21 cellular contexts compared by ENCODE assay signal in the genomic region with DNA sequence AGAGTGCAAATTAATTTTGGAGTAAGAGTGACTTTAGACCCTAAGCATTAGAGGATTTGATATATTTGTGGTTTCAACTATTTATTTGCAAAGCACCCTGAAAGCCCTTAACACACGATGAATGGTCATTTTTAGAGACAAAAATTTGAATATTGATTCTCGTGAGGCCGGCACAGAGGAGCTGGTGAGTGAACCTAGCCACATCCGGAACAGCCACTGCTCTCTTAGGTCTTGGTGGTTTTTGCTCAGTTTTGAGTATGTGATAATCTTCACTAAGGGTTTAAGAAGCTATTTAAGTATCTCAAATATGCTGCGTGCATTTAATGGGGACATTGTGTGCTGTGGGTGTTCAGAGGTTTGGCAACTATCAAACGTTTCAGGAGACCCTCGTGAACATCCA.
DNase-seq lines count a peak whose midpoint lies in the region; ATAC-seq and TF ChIP-seq lines count a peak whose summit lies in the region.
"Had no signal": no experiment of that assay in that cellular context is flagged by ENCODE, and none has a peak within 500 bp of the region (broad histone marks: within the 10 kb centered on the region; RNA-seq: fewer than 3 reads in every experiment).

No MANE protein-coding gene starts in this region.

- no peak for TF ChIP-seq POLR2A in heart left ventricle (IDR thresholded peaks at IDR 0.05)
- no peak for TF ChIP-seq POLR2A in transverse colon (IDR thresholded peaks at IDR 0.05)

- peak; percentile 34 for DNase-seq in GM10248 (ENCODE audit: extremely low spot score)
- peak; percentile 9 for DNase-seq in H7
- DNase-seq in mammary epithelial cell, result no peak
- no peak for DNase-seq in stimulated activated CD4-positive, alpha-beta T cell treated with anti-CD3 and anti-CD28 coated beads, Interleukin-1b, Interleukin-23, amount 100 ng/mL, for 48 hours
- DNase-seq in heart left ventricle, result no peak
- DNase-seq in transverse colon, result no peak
- DNase-seq: activated CD4-positive, alpha-beta T cell treated with anti-CD3 and anti-CD28 coated beads, Interleukin-2, amount 10 ng/mL, durations not matched to agents 7 days and 5 days; activated effector memory CD4-positive, alpha-beta T cell treated with anti-CD3 and anti-CD28 coated beads, Interleukin-2, amount 50 U/mL, for 16 hours; adrenal gland; EL; HFFc6; hypothalamus; kidney; NCI-H2107; NCI-H526; stimulated activated CD8-positive, alpha-beta memory T cell treated with anti-CD3 and anti-CD28 coated beads, Interleukin-4, amount 100 ng/mL, for 48 hours; T-helper 1 cell had no signal

- H3K4me1 ChIP-seq in mammary epithelial cell (ENCODE audit: insufficient read depth, low read length) (no peaks in the 10 kb centered on the region), heart left ventricle (no peaks in the 10 kb centered on the region), transverse colon (no peaks in the 10 kb centered on the region)
- H3K4me1 ChIP-seq: adrenal gland, suprapubic skin, vagina had no signal

- no peak overlapping the region for H3K27ac ChIP-seq in mammary epithelial cell (ENCODE audit: insufficient read depth, low read depth, low read length)
- no peak overlapping the region for H3K27ac ChIP-seq in heart left ventricle
- H3K27ac ChIP-seq in transverse colon, result no peak overlapping the region
- H3K27ac ChIP-seq: adrenal gland, suprapubic skin, vagina had no signal

- TF ChIP-seq CTCF in GM10248 (IDR thresholded peaks at IDR 0.05; ENCODE audit: control extremely low read depth, extremely low read depth, low read depth, missing control alignments), result no peak
- no peak for TF ChIP-seq CTCF in mammary epithelial cell (conservative IDR thresholded peaks at IDR 0.05 in 1 of 2, IDR thresholded peaks at IDR 0.05 in 1 of 2; ENCODE audit: extremely low read depth in 1 of 2, insufficient read depth in 1 of 2, low read depth in 1 of 2, low read length in 2 of 2)
- no peak for TF ChIP-seq CTCF in heart left ventricle (IDR thresholded peaks at IDR 0.05)
- no peak for TF ChIP-seq CTCF in transverse colon (IDR thresholded peaks at IDR 0.05)

- POLR2A ChIA-PET in GM10248 (lab: Yijun Ruan, JAX), result no interaction called here

- H3K36me3 ChIP-seq in H7 (replicated peaks; ENCODE audit: control insufficient read depth, insufficient read depth, low read length), result no peaks in the 10 kb centered on the region
- H3K36me3 ChIP-seq in mammary epithelial cell (ENCODE audit: insufficient read depth, low read length), result no peaks in the 10 kb centered on the region
- H3K36me3 ChIP-seq in heart left ventricle, result no peaks in the 10 kb centered on the region
- H3K36me3 ChIP-seq in transverse colon, result no peaks in the 10 kb centered on the region
- H3K36me3 ChIP-seq: adrenal gland, suprapubic skin, vagina had no signal

- intact Hi-C loops in mammary epithelial cell (cut with micrococcal nuclease), result no loop called here
- intact Hi-C loops in heart left ventricle (cut with DNase I), result no loop called here
- intact Hi-C loops in transverse colon (cut with DNase I; ENCODE audit: low total_unique reads), result no loop called here

- WGBS in mammary epithelial cell (ENCODE audit: low coverage, missing lambda C conversion rate), result 69% methylated on average over 7 of the region's 7 CpGs
- 84 to 91% (median 88%) methylated on average over 7 of the region's 7 CpGs for WGBS in heart left ventricle, 4 donors
- 72 to 91% methylated on average over 7 of the region's 7 CpGs for WGBS in transverse colon (ENCODE audit: low coverage in 1 of 2), 2 donors

- H3K4me3 ChIP-seq in H7 (ENCODE audit: insufficient read depth, low read depth, low read length) (no peak overlapping the region), mammary epithelial cell (replicated peaks in 1 of 3; ENCODE audit: insufficient read depth in 1 of 3, low read depth in 2 of 3, low read length in 3 of 3) (no peak overlapping the region), heart left ventricle (no peak overlapping the region), transverse colon (no peak overlapping the region)
- H3K4me3 ChIP-seq: adrenal gland, suprapubic skin, vagina had no signal

- no TSS peak for BruUV-seq in mammary epithelial cell (replicated peaks; lab: Mats Ljungman, UMichigan)

- no peak overlapping the region for H2AFZ ChIP-seq in mammary epithelial cell (ENCODE audit: low read depth, low read length)

- H3K9me3 ChIP-seq in mammary epithelial cell (replicated peaks; ENCODE audit: insufficient read depth, low read length) (no peaks in the 10 kb centered on the region), heart left ventricle (no peaks in the 10 kb centered on the region), transverse colon (no peaks in the 10 kb centered on the region)
- H3K9me3 ChIP-seq: adrenal gland, suprapubic skin, vagina had no signal

- H3K27me3 ChIP-seq in H7 (ENCODE audit: control insufficient read depth, insufficient read depth, low read length) (no peaks in the 10 kb centered on the region), mammary epithelial cell (ENCODE audit: insufficient read depth, low read length) (no peaks in the 10 kb centered on the region), heart left ventricle (peaks cover 0 to 9% (median 0%) of the 10 kb centered on the region in 9 donors), transverse colon (no peaks in the 10 kb centered on the region)
- H3K27me3 ChIP-seq: adrenal gland, suprapubic skin, vagina had no signal

- H3K79me2 ChIP-seq in mammary epithelial cell (ENCODE audit: insufficient read depth, low read length), result no peaks in the 10 kb centered on the region

- CTCF ChIA-PET in GM10248 (lab: Yijun Ruan, JAX) (interaction anchor here (1.0 to 2.4 kb wide), 2 partner anchors 15 to 18 kb away, joined by 3 to 9 read pairs; no protein-coding TSS in a partner anchor), mammary epithelial cell (lab: Charles Lee; ENCODE audit: low non-redundant PET) (no interaction called here)

- ATAC-seq in GM19023 (IDR thresholded peaks at IDR 0.05; ENCODE audit: unreplicated experiment) (peak; percentile 86), HG03460 (IDR thresholded peaks at IDR 0.05; ENCODE audit: unreplicated experiment) (peak; percentile 71), heart left ventricle (no peak)

- no peak for TF ChIP-seq EP300 in transverse colon (IDR thresholded peaks at IDR 0.05; ENCODE audit: low read depth)

- H4K20me1 ChIP-seq in mammary epithelial cell (ENCODE audit: insufficient read depth, low read length), result no peaks in the 10 kb centered on the region

- dilution Hi-C loops in mammary epithelial cell (cut with HindIII; ENCODE audit: low sequenced_read_pairs), result no loop called here

- in situ Hi-C loops in mammary epithelial cell (cut with MboI; ENCODE audit: low sequenced_read_pairs in 2 of 2), result loop anchor here in 1 of 2 donors (25.0 kb wide), 1 partner anchor 148 kb away; no protein-coding TSS in a partner anchor
- in situ Hi-C loops in transverse colon (cut with MboI; ENCODE audit: low pct_ligation_motif_present in 1 of 4, low pct_unique_long_range_greater_than_20kb in 1 of 4, low sequenced_read_pairs in 3 of 4), result no loop called here

- H3K4me2 ChIP-seq in mammary epithelial cell (ENCODE audit: insufficient read depth, low read depth, low read length), result no peak overlapping the region

- H3K9ac ChIP-seq in mammary epithelial cell (ENCODE audit: insufficient read depth, low read length), result no peak overlapping the region

Comparison
In these comparisons a context has a peak if more than half of its experiments do, and no peak if none do; other contexts are left out.
1. DNase-seq: peak in GM10248 (single experiment) and H7 (single experiment); none in mammary epithelial cell (single experiment), stimulated activated CD4-positive, alpha-beta T cell treated with anti-CD3 and anti-CD28 coated beads, Interleukin-1b, Interleukin-23, amount 100 ng/mL, for 48 hours (single experiment), heart left ventricle (0 of 5) and transverse colon (single experiment).
2. ATAC-seq: peak in GM19023 (single experiment) and HG03460 (single experiment); none in heart left ventricle (0 of 4).